ENCODE assay signal across 23 cellular contexts in genomic region chr22:44773082-44773481, GRCh38. TPM values are rescaled to one million over a fixed set of nuclear protein-coding genes. Genes with fewer than 3 reads are reported as not detected.
"Had no signal": no experiment of that assay in that cellular context is flagged by ENCODE, and none has a peak within 500 bp of the region (broad histone marks: within the 10 kb centered on the region; RNA-seq: fewer than 3 reads in every experiment).

No MANE protein-coding gene starts in this region.

- H3K27me3 ChIP-seq: ovary, spleen, testis, tibial artery, upper lobe of right lung, uterus had no signal

- FAIRE-seq: frontal cortex, keratinocyte had no signal

- H3K4me3 Mint-ChIP-seq: effector memory CD8-positive, alpha-beta T cell; naive thymus-derived CD8-positive, alpha-beta T cell; nephron progenitor cell; stimulated activated memory B cell treated with anti-CD40 and anti-IgM and Interleukin-4, amounts not matched to agents 10 μg/mL and 1 μg/mL and 100 μg/mL, for 72 hours had no signal

- DNase-seq: cortex of kidney; effector memory CD8-positive, alpha-beta T cell; left ventricle myocardium superior; lower lobe of right lung; naive thymus-derived CD8-positive, alpha-beta T cell; nephron progenitor cell; nucleus accumbens; ovary; psoas muscle; right cardiac atrium; spleen; stimulated activated CD4-positive, alpha-beta T cell treated with anti-CD3 and anti-CD28 coated beads, Interleukin-4, amount 100 ng/mL, for 4 hours; stimulated activated naive CD8-positive, alpha-beta T cell treated with anti-CD3 and anti-CD28 coated beads, Interleukin-15, Interleukin-2, amounts not matched to agents 100 U/mL and 50 U/mL, for 24 hours; substantia nigra; testis; tibial artery; upper lobe of right lung; uterus had no signal

- H3K27ac ChIP-seq: lower lobe of right lung, ovary, psoas muscle, skin epidermis, spleen, testis, tibial artery, upper lobe of right lung, uterus had no signal

- H3K4me3 ChIP-seq: lower lobe of right lung, ovary, psoas muscle, skin epidermis, spleen, testis, tibial artery, upper lobe of right lung, uterus had no signal

- H3K4me1 Mint-ChIP-seq: naive thymus-derived CD8-positive, alpha-beta T cell; stimulated activated memory B cell treated with anti-CD40 and anti-IgM and Interleukin-4, amounts not matched to agents 10 μg/mL and 1 μg/mL and 100 μg/mL, for 72 hours had no signal

- H3K27me3 Mint-ChIP-seq: stimulated activated memory B cell treated with anti-CD40 and anti-IgM and Interleukin-4, amounts not matched to agents 10 μg/mL and 1 μg/mL and 100 μg/mL, for 72 hours had no signal

- H3K9me3 Mint-ChIP-seq: effector memory CD8-positive, alpha-beta T cell had no signal

- H3K9me3 ChIP-seq: ovary, testis, tibial artery, upper lobe of right lung, uterus had no signal

- H3K36me3 ChIP-seq: lower lobe of right lung, ovary, tibial artery, upper lobe of right lung, uterus had no signal

- H3K4me1 ChIP-seq: lower lobe of right lung, psoas muscle, testis, tibial artery, upper lobe of right lung, uterus had no signal

- H3K36me3 Mint-ChIP-seq: stimulated activated memory B cell treated with anti-CD40 and anti-IgM and Interleukin-4, amounts not matched to agents 10 μg/mL and 1 μg/mL and 100 μg/mL, for 72 hours had no signal

- H3K27ac Mint-ChIP-seq: effector memory CD8-positive, alpha-beta T cell; naive thymus-derived CD8-positive, alpha-beta T cell; nephron progenitor cell; stimulated activated memory B cell treated with anti-CD40 and anti-IgM and Interleukin-4, amounts not matched to agents 10 μg/mL and 1 μg/mL and 100 μg/mL, for 72 hours had no signal

RNA-seq across cellular contexts. Expression of gene ARHGAP8, which starts 20.7 kb away (rescaled TPM):
- total RNA-seq: dermis microvascular lymphatic vessel endothelial cell, left ventricle myocardium superior had no signal
- polyA plus RNA-seq: psoas muscle had no signal
